In the genomic region with DNA sequence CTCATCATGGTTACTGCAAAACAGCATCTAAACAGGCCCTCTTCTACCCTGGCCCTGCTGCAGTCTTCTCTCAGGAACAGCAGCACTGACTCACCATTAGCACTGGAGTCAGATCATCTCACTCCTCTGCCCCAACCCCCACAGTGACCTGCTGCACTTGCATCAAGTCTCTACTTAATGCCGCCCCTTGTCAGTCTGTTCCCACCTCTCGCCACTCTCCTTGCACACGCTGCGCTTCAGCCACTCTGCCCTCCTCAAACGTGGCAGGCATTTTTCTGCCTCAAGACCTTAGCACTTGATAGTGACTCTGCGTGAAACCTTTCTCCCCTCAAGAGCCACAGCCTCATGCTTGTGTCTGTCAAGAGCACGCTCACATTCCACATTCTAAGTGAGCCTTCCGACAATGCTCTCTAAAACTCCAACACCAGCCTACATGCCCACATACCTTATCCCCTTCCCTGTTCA, we compare ENCODE assay signal across 16 cellular contexts. TPM values are rescaled to one million over a fixed set of nuclear protein-coding genes. Genes with fewer than 3 reads are reported as not detected.
DNase-seq lines count a peak whose midpoint lies in the region; ATAC-seq and TF ChIP-seq lines count a peak whose summit lies in the region.
"Had no signal": no experiment of that assay in that cellular context is flagged by ENCODE, and none has a peak within 500 bp of the region (broad histone marks: within the 10 kb centered on the region; RNA-seq: fewer than 3 reads in every experiment).

No MANE protein-coding gene starts in this region.

- no peak overlapping the region for H2AK5ac ChIP-seq in H9 (ENCODE audit: insufficient read length, low read length)

- no peaks in the 10 kb centered on the region for H3K36me3 Mint-ChIP-seq in H9 (ENCODE audit: insufficient read depth in 1 of 3, low read depth in 3 of 3)

- H3K4me3 Mint-ChIP-seq in H9: no peak overlapping the region

- no peaks in the 10 kb centered on the region for H3K27me3 Mint-ChIP-seq in H9 (ENCODE audit: low read depth)

- no peak overlapping the region for H2BK15ac ChIP-seq in H9 (ENCODE audit: low read depth, low read length)

- H3K79me2 ChIP-seq in H9 (ENCODE audit: insufficient read depth, low read length): no peaks in the 10 kb centered on the region
- H3K79me2 ChIP-seq: parathyroid adenoma had no signal

- H3K4me1 Mint-ChIP-seq in H9: no peaks in the 10 kb centered on the region

- H3K27me3 ChIP-seq in H9 (ENCODE audit: insufficient read depth, low read length) (no peaks in the 10 kb centered on the region), brain microvascular endothelial cell (replicated peaks) (no peaks in the 10 kb centered on the region)
- H3K27me3 ChIP-seq: adrenal gland had no signal

- H3K4me1 ChIP-seq in H9 (ENCODE audit: insufficient read depth, low read length): no peaks in the 10 kb centered on the region
- H3K4me1 ChIP-seq: adrenal gland, parathyroid adenoma had no signal

- no peak overlapping the region for H3K18ac ChIP-seq in H9 (ENCODE audit: insufficient read length, low read depth, low read length)

- H2BK20ac ChIP-seq in H9 (ENCODE audit: low read depth, low read length, poor library complexity, severe bottlenecking): no peak overlapping the region

- no peaks in the 10 kb centered on the region for H3K23me2 ChIP-seq in H9 (ENCODE audit: insufficient read length, low read depth, low read length, poor library complexity, severe bottlenecking)

- WGBS in H9 (ENCODE audit: extremely low coverage, insufficient read length, low lambda C conversion rate): no CpG with 5 or more reads among the region's 8 CpGs
- 93 to 94% methylated on average over 8 of the region's 8 CpGs for WGBS in lower leg skin, 2 donors

- H3K9me3 ChIP-seq in H9 (ENCODE audit: control insufficient read depth, low read depth, low read length): no peaks in the 10 kb centered on the region
- H3K9me3 ChIP-seq: adrenal gland had no signal

- H3K4ac ChIP-seq in H9 (ENCODE audit: low read depth, low read length): no peak overlapping the region

- no peaks in the 10 kb centered on the region for H4K20me1 ChIP-seq in H9 (ENCODE audit: control insufficient read depth, insufficient read depth, insufficient read length)

- H3K56ac ChIP-seq in H9 (ENCODE audit: insufficient read length, low read depth, low read length): no peak overlapping the region

- no peaks in the 10 kb centered on the region for H3K79me1 ChIP-seq in H9 (ENCODE audit: insufficient read depth, low read depth, low read length, poor library complexity, severe bottlenecking)

- TF ChIP-seq CTCF in H9 (conservative IDR thresholded peaks at IDR 0.05) (no peak), brain microvascular endothelial cell (IDR thresholded peaks at IDR 0.05; ENCODE audit: low read depth, low read length, missing control alignments) (no peak), lower leg skin (IDR thresholded peaks at IDR 0.05) (no peak)

- no peak overlapping the region for H2BK120ac ChIP-seq in H9 (ENCODE audit: low read depth, low read length, poor library complexity, severe bottlenecking)

- H2BK5ac ChIP-seq in H9 (ENCODE audit: insufficient read length, low read length): no peak overlapping the region

- no peak for ATAC-seq in GM21786 (IDR thresholded peaks at IDR 0.05; ENCODE audit: unreplicated experiment)
- ATAC-seq: activated CD4-positive, CD25-positive, alpha-beta regulatory T cell treated with anti-CD3 and anti-CD28 coated beads, Interleukin-2, amount 50 U/mL, for 24 hours had no signal

- no peak overlapping the region for H3K9ac ChIP-seq in H9 (ENCODE audit: extremely low read depth, insufficient read length, low read length)
- H3K9ac ChIP-seq: parathyroid adenoma had no signal

- intact Hi-C loops in lower leg skin (cut with DNase I; ENCODE audit: low total_unique reads): loop anchor here (5.0 kb wide), 1 partner anchor 400 kb away; no protein-coding TSS in a partner anchor

- H3K4me3 ChIP-seq in brain microvascular endothelial cell (ENCODE audit: low read depth, low read length) (no peak overlapping the region), lower leg skin (ENCODE audit: low read depth, poor library complexity, severe bottlenecking) (no peak overlapping the region)
- H3K4me3 ChIP-seq: adrenal gland had no signal

- H2AFZ ChIP-seq in H9 (ENCODE audit: low read length): no peak overlapping the region
- H2AFZ ChIP-seq: parathyroid adenoma had no signal

- DNase-seq in A172 (ENCODE audit: low spot score) (peak; percentile 35), H9 (peak; percentile 41), brain microvascular endothelial cell (peak; percentile 79), islet precursor cell (peak; percentile 82), epidermal melanocyte (ENCODE audit: insufficient read length, low spot score) (no peak), lower leg skin (ENCODE audit: low spot score in 2 of 2) (no peak), cerebellum (ENCODE audit: low spot score) (no peak)
- DNase-seq: adrenal gland; AML-193; DMS79; effector memory CD4-positive, alpha-beta T cell; hypothalamus had no signal

- H3K27ac ChIP-seq in H9 (ENCODE audit: insufficient read length, low read depth, low read length): no peak overlapping the region
- peak overlapping the region; percentile 39 for H3K27ac ChIP-seq in brain microvascular endothelial cell
- H3K27ac ChIP-seq: adrenal gland, parathyroid adenoma had no signal

- no peak overlapping the region for H3T11ph ChIP-seq in H9 (ENCODE audit: low read length)

- no peaks in the 10 kb centered on the region for H3K36me3 ChIP-seq in brain microvascular endothelial cell (replicated peaks)
- H3K36me3 ChIP-seq: adrenal gland had no signal

- H3K9me3 Mint-ChIP-seq in H9: no peaks in the 10 kb centered on the region

- no peak overlapping the region for H3K27ac Mint-ChIP-seq in H9

- H3K23ac ChIP-seq in H9 (ENCODE audit: insufficient read length, low read depth, low read length): no peak overlapping the region

- no peak overlapping the region for H4K5ac ChIP-seq in H9 (ENCODE audit: insufficient read length, low read depth, low read length)

- no peak overlapping the region for H4K8ac ChIP-seq in H9 (replicated peaks; ENCODE audit: insufficient read length, low read depth, low read length)

- in situ Hi-C loops in brain microvascular endothelial cell (cut with HindIII; ENCODE audit: low pct_ligation_motif_present, low sequenced_read_pairs): no loop called here

- no peak overlapping the region for H3K14ac ChIP-seq in H9 (ENCODE audit: insufficient read depth, low read length)

- no peak overlapping the region for H3K4me2 ChIP-seq in H9 (ENCODE audit: insufficient read depth, insufficient read length, low read length)

- no peak for TF ChIP-seq POLR2A in lower leg skin (IDR thresholded peaks at IDR 0.05)

- H2BK12ac ChIP-seq in H9 (ENCODE audit: insufficient read length, low read depth, low read length): no peak overlapping the region

- H4K91ac ChIP-seq in H9 (ENCODE audit: insufficient read length, low read depth, low read length): no peak overlapping the region

RNA-seq across cellular contexts. Expression of gene MIPEP, which starts 22.1 kb away (rescaled TPM):
- 25.7 and 41.6 TPM in 2 replicates for total RNA-seq in A172 (2014; rRNA removed; shearing (Covaris generic))
- 18.5 and 19.5 TPM in 2 replicates for total RNA-seq in H9 (2021)
- total RNA-seq in lower leg skin: 10 to 100 TPM; 22.8 to 50.4 (median 32.5) TPM
- 12.1 TPM for total RNA-seq in cerebellum

RNA-seq across cellular contexts. Expression of gene C1QTNF9B, which starts 30.2 kb away (rescaled TPM):
- not detected in 2 replicates for total RNA-seq in A172 (2014; rRNA removed; shearing (Covaris generic))
- total RNA-seq in H9 (2021) (not detected in 2 replicates), lower leg skin (not detected), cerebellum (not detected)
- total RNA-seq: adrenal gland, mesenteric fat pad had no signal

Comparison
In these comparisons a context has a peak if more than half of its experiments do, and no peak if none do; other contexts are left out.
1. DNase-seq: peak in A172 (single experiment), H9 (single experiment), brain microvascular endothelial cell (single experiment) and islet precursor cell (single experiment); none in epidermal melanocyte (single experiment), lower leg skin (0 of 2) and cerebellum (single experiment).